In genomic region chr4:86630629-86631028, GRCh38 we compare ENCODE assay signal across 22 cellular contexts. TPM values are rescaled to one million over a fixed set of nuclear protein-coding genes. Genes with fewer than 3 reads are reported as not detected.
"Had no signal": no experiment of that assay in that cellular context is flagged by ENCODE, and none has a peak within 500 bp of the region (broad histone marks: within the 10 kb centered on the region; RNA-seq: fewer than 3 reads in every experiment).

No MANE protein-coding gene starts in this region.

- H3K27ac ChIP-seq: adrenal gland, coronary artery, esophagus squamous epithelium, gastrocnemius medialis, thyroid gland, upper lobe of right lung had no signal

- H3K27ac Mint-ChIP-seq: activated B cell treated with CpG ODN at 0.5 μM for 24 hours; activated CD4-positive, alpha-beta T cell treated with anti-CD3 and anti-CD28 coated beads for 36 hours; activated naive CD8-positive, alpha-beta T cell; activated T-helper 2 cell treated with anti-CD3 and anti-CD28 coated beads, Interferon-gamma antibody, Interleukin-2, Interleukin-4, amounts not matched to agents 10 μg/mL and 5 μg/mL and 100 μg/mL, durations not matched to agents 14 hours and 24 hours and 36 hours; naive thymus-derived CD8-positive, alpha-beta T cell had no signal

- H3K36me3 Mint-ChIP-seq: activated naive CD8-positive, alpha-beta T cell; naive thymus-derived CD8-positive, alpha-beta T cell had no signal

- H3K4me1 Mint-ChIP-seq: activated B cell treated with CpG ODN at 0.5 μM for 24 hours; activated CD4-positive, alpha-beta T cell treated with anti-CD3 and anti-CD28 coated beads for 36 hours; central memory CD8-positive, alpha-beta T cell; naive thymus-derived CD8-positive, alpha-beta T cell had no signal

- H3K9me3 ChIP-seq: adrenal gland, esophagus squamous epithelium, gastrocnemius medialis, thyroid gland, upper lobe of right lung had no signal

- H3K4me1 ChIP-seq: gastrocnemius medialis, upper lobe of right lung had no signal

- H3K36me3 ChIP-seq: adrenal gland, gastrocnemius medialis, thyroid gland, upper lobe of right lung had no signal

- H3K27me3 Mint-ChIP-seq: activated B cell treated with CpG ODN at 0.5 μM for 24 hours; central memory CD8-positive, alpha-beta T cell had no signal

- DNase-seq: activated B cell treated with CpG ODN at 0.5 μM for 24 hours; activated CD4-positive, alpha-beta T cell treated with anti-CD3 and anti-CD28 coated beads for 36 hours; activated CD4-positive, alpha-beta T cell treated with anti-CD3 and anti-CD28 coated beads, Interleukin-2, amount 50 U/mL, for 48 hours; activated CD8-positive, alpha-beta memory T cell treated with anti-CD3 and anti-CD28 coated beads, Interleukin-2, amount 50 U/mL, for 48 hours; activated naive CD4-positive, alpha-beta T cell; activated T-cell treated with anti-CD3 and anti-CD28 coated beads, Interleukin-2, amount 50 U/mL, for 4 hours; adrenal gland; esophagus squamous epithelium; gastrocnemius medialis; hypothalamus; naive thymus-derived CD8-positive, alpha-beta T cell; stimulated activated CD4-positive, alpha-beta T cell treated with anti-CD3 and anti-CD28 coated beads, Interleukin-12 subunit alpha, Interleukin-12 subunit beta, amount 100 ng/mL, for 4 hours; stimulated activated CD4-positive, alpha-beta T cell treated with anti-CD3 and anti-CD28 coated beads, Interleukin-4, amount 100 ng/mL, for 4 hours; stimulated activated naive CD8-positive, alpha-beta T cell treated with anti-CD3 and anti-CD28 coated beads, Interleukin-15, Interleukin-2, amounts not matched to agents 100 U/mL and 50 U/mL, for 24 hours; T1000; thyroid gland; upper lobe of right lung had no signal

- FAIRE-seq: astrocyte had no signal

- H3K27me3 ChIP-seq: adrenal gland, esophagus squamous epithelium, gastrocnemius medialis, thyroid gland, upper lobe of right lung had no signal

- H3K4me3 Mint-ChIP-seq: activated B cell treated with CpG ODN at 0.5 μM for 24 hours; activated CD4-positive, alpha-beta T cell treated with anti-CD3 and anti-CD28 coated beads for 36 hours; activated naive CD8-positive, alpha-beta T cell; activated T-cell treated with anti-CD3 and anti-CD28 coated beads, Interleukin-2, amount 50 U/mL, for 4 hours; central memory CD8-positive, alpha-beta T cell; naive thymus-derived CD8-positive, alpha-beta T cell had no signal

- H3K9me3 Mint-ChIP-seq: activated B cell treated with CpG ODN at 0.5 μM for 24 hours; activated T-helper 2 cell treated with anti-CD3 and anti-CD28 coated beads, Interferon-gamma antibody, Interleukin-2, Interleukin-4, amounts not matched to agents 10 μg/mL and 5 μg/mL and 100 μg/mL, durations not matched to agents 14 hours and 24 hours and 36 hours had no signal

- H3K4me3 ChIP-seq: adrenal gland, coronary artery, esophagus squamous epithelium, gastrocnemius medialis, thyroid gland, upper lobe of right lung had no signal

RNA-seq across cellular contexts. Expression of gene PTPN13, which starts 36.5 kb away (rescaled TPM):
- total RNA-seq: naive thymus-derived CD8-positive, alpha-beta T cell had no signal
- polyA plus RNA-seq: naive thymus-derived CD8-positive, alpha-beta T cell had no signal
